ENCODE assay signal across 15 cellular contexts in the genomic region with DNA sequence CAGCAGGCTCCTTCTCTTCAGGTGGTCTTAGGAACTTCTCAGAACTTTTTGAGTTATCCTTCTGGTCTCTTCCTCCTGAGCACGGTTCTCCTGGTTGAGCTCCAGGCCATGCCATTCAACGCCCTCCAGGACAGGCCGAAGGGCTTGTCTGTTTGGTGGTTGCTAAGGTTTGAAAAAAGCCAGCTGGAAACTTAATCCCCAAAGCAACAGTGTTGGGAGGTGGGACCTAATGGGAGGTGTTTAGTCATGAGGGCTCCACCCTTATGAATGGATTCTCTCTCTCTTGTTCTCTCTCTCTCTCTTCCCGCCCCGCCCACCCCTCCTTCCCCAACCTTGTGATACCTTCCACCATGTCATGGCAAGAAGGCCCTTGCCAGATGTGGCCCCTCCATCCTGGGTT. TPM values are rescaled to one million over a fixed set of nuclear protein-coding genes. Genes with fewer than 3 reads are reported as not detected.
DNase-seq lines count a peak whose midpoint lies in the region; ATAC-seq, FAIRE-seq and TF ChIP-seq lines count a peak whose summit lies in the region.
"Had no signal": no experiment of that assay in that cellular context is flagged by ENCODE, and none has a peak within 500 bp of the region (broad histone marks: within the 10 kb centered on the region; RNA-seq: fewer than 3 reads in every experiment).

No MANE protein-coding gene starts in this region.

- no peaks in the 10 kb centered on the region for H3K36me3 Mint-ChIP-seq in stimulated activated effector memory CD8-positive, alpha-beta T cell treated with anti-CD3 and anti-CD28 coated beads, Interleukin-12 subunit alpha, Interleukin-12 subunit beta, amount 100 ng/mL, for 72 hours
- H3K36me3 Mint-ChIP-seq: IgD-negative memory B cell had no signal

- H3K27ac ChIP-seq in pancreas = no peak overlapping the region

- H3K36me3 ChIP-seq in pancreas = no peaks in the 10 kb centered on the region

- intact Hi-C loops in pancreas (cut with DNase I) = no loop called here

- in situ Hi-C loops in ACHN (cut with HindIII; ENCODE audit: low pct_ligation_motif_present, low pct_unique_long_range_greater_than_20kb, low sequenced_read_pairs) = no loop called here

- peak in 3 of 4 donors; percentile 4 to 11 (median 10) for ATAC-seq in pancreas
- ATAC-seq in stimulated activated effector memory CD8-positive, alpha-beta T cell treated with anti-CD3 and anti-CD28 coated beads, Interleukin-12 subunit alpha, Interleukin-12 subunit beta, amount 100 ng/mL, for 72 hours = no peak

- no peak for FAIRE-seq in pancreas (lab: Jason Lieb, UNC)
- FAIRE-seq: small intestine had no signal

- H3K9me3 Mint-ChIP-seq in stimulated activated effector memory CD8-positive, alpha-beta T cell treated with anti-CD3 and anti-CD28 coated beads, Interleukin-12 subunit alpha, Interleukin-12 subunit beta, amount 100 ng/mL, for 72 hours = no peaks in the 10 kb centered on the region
- H3K9me3 Mint-ChIP-seq: activated T-cell treated with anti-CD3 and anti-CD28 coated beads, Interleukin-2, amount 50 U/mL, for 4 hours; IgD-negative memory B cell; nephron had no signal

- no peaks in the 10 kb centered on the region for H3K27me3 ChIP-seq in pancreas
- H3K27me3 ChIP-seq: gastroesophageal sphincter, testis had no signal

- DNase-seq in DMS53 (lab: John Stamatoyannopoulos, UW) (peak; percentile 14), DMS53 treated with DMSO at 0.1 percent for 48 hours (lab: John Stamatoyannopoulos, UW; ENCODE audit: unreplicated experiment) (no peak), NCI-H748 (lab: John Stamatoyannopoulos, UW; ENCODE audit: unreplicated experiment) (peak; percentile 73), fibroblast of villous mesenchyme (ENCODE audit: low read depth) (peak; percentile 79), pancreas (no peak), ACHN (no peak), LoVo (ENCODE audit: low spot score) (no peak)
- no peak for DNase-seq in stimulated activated effector memory CD8-positive, alpha-beta T cell treated with anti-CD3 and anti-CD28 coated beads, Interleukin-12 subunit alpha, Interleukin-12 subunit beta, amount 100 ng/mL, for 72 hours (ENCODE audit: low spot score in 2 of 2)
- DNase-seq: NCI-H1694 treated with DMSO at 0.1 percent for 48 hours had no signal

- no peak overlapping the region for H3K4me3 ChIP-seq in fibroblast of villous mesenchyme (ENCODE audit: low read depth, low read length)
- no peak overlapping the region for H3K4me3 ChIP-seq in pancreas
- H3K4me3 ChIP-seq: testis had no signal

- TF ChIP-seq CTCF in fibroblast of villous mesenchyme (IDR thresholded peaks at IDR 0.05; ENCODE audit: insufficient read depth, low read depth, low read length) = no peak
- TF ChIP-seq CTCF in pancreas (IDR thresholded peaks at IDR 0.05) = no peak

- H3K9me3 ChIP-seq in pancreas = no peaks in the 10 kb centered on the region
- H3K9me3 ChIP-seq: gastroesophageal sphincter, testis had no signal

- H3K27ac Mint-ChIP-seq in stimulated activated effector memory CD8-positive, alpha-beta T cell treated with anti-CD3 and anti-CD28 coated beads, Interleukin-12 subunit alpha, Interleukin-12 subunit beta, amount 100 ng/mL, for 72 hours = no peak overlapping the region
- H3K27ac Mint-ChIP-seq: IgD-negative memory B cell, nephron had no signal

- WGBS in pancreas, 2 donors = 83% methylated on average over 4 to 5 of the region's 5 CpGs

- no peak overlapping the region for H3K4me3 Mint-ChIP-seq in stimulated activated effector memory CD8-positive, alpha-beta T cell treated with anti-CD3 and anti-CD28 coated beads, Interleukin-12 subunit alpha, Interleukin-12 subunit beta, amount 100 ng/mL, for 72 hours
- H3K4me3 Mint-ChIP-seq: activated T-cell treated with anti-CD3 and anti-CD28 coated beads, Interleukin-2, amount 50 U/mL, for 4 hours; IgD-negative memory B cell; nephron had no signal

- peaks cover 8% of the 10 kb centered on the region for H3K4me1 Mint-ChIP-seq in stimulated activated effector memory CD8-positive, alpha-beta T cell treated with anti-CD3 and anti-CD28 coated beads, Interleukin-12 subunit alpha, Interleukin-12 subunit beta, amount 100 ng/mL, for 72 hours
- H3K4me1 Mint-ChIP-seq: nephron had no signal

- no peaks in the 10 kb centered on the region for H3K4me1 ChIP-seq in pancreas
- H3K4me1 ChIP-seq: testis had no signal

RNA-seq across cellular contexts. Expression of gene KCNE1, which starts 0.9 kb away (rescaled TPM):
- total RNA-seq in fibroblast of villous mesenchyme (under 0.01 and 0.64 TPM in 2 replicates), pancreas (under 1 TPM; 0.20 to 0.75 (median 0.31) TPM)
- polyA plus RNA-seq in pancreas = under 1 TPM; 0.05 to 0.30 TPM
- polyA plus RNA-seq: IgD-negative memory B cell had no signal

Comparison
In these comparisons a context has a peak if more than half of its experiments do, and no peak if none do; other contexts are left out.
1. DNase-seq: peak in DMS53 (single experiment), NCI-H748 (single experiment) and fibroblast of villous mesenchyme (single experiment); none in DMS53 treated with DMSO at 0.1 percent for 48 hours (single experiment), pancreas (0 of 6), stimulated activated effector memory CD8-positive, alpha-beta T cell treated with anti-CD3 and anti-CD28 coated beads, Interleukin-12 subunit alpha, Interleukin-12 subunit beta, amount 100 ng/mL, for 72 hours (0 of 2), ACHN (single experiment) and LoVo (single experiment).